Comparison of ENCODE assay signal across 8 cellular contexts in the genomic region with DNA sequence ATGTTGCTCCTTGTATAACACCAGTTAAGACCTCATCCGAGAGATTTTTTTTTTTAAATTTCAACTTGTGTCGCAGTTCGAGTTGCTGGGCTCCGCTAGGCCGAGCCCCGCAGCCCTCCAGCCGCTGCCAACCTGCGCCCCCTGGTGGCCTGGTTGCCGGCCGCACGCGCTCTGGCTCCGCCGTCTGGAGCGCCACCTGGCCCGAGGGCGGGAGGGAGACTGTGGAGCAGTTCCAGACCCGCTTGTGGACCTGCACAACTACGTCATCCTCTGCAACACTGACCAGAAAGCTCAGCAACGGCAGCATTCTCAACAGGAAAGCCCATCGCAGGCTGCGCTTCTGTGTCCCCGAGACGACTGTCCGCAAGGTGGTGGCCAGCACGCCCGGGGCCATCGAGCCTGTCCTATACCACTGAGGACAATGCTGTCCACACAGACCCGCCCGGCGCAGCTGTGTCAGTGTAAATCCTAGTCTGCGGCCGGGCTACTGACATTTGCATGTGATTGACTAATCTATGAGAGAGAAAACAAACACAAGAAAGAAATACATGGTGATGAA. TPM values are rescaled to one million over a fixed set of nuclear protein-coding genes. Genes with fewer than 3 reads are reported as not detected.
DNase-seq lines count a peak whose midpoint lies in the region; ATAC-seq, FAIRE-seq and TF ChIP-seq lines count a peak whose summit lies in the region.

No MANE protein-coding gene starts in this region.

- peak overlapping the region; percentile 51 for H3K9ac ChIP-seq in astrocyte (ENCODE audit: low read length)

- H2AFZ ChIP-seq in astrocyte (ENCODE audit: low read depth, low read length): peak overlapping the region; percentile 87

- no peak overlapping the region for H3K27ac Mint-ChIP-seq in astrocyte (ENCODE audit: unreplicated experiment)

- peaks cover 5% of the 10 kb centered on the region for H3K27me3 Mint-ChIP-seq in astrocyte (ENCODE audit: low read depth, unreplicated experiment)

- no peak overlapping the region for H3K4me3 Mint-ChIP-seq in astrocyte (ENCODE audit: unreplicated experiment)

- H3K79me2 ChIP-seq in astrocyte (ENCODE audit: insufficient read depth, low read length): no peaks in the 10 kb centered on the region

- H3K4me1 ChIP-seq in astrocyte (ENCODE audit: insufficient read depth, low read length) (no peaks in the 10 kb centered on the region), aorta (ENCODE audit: control insufficient read depth in 1 of 2, insufficient read depth in 2 of 2, low read length in 2 of 2) (no peaks in the 10 kb centered on the region)

- DNase-seq in NCI-H1105 treated with DMSO at 0.1 percent for 48 hours (lab: John Stamatoyannopoulos, UW) (peak; percentile 57), T-helper 22 cell (ENCODE audit: low read depth) (peak; percentile 51), astrocyte (ENCODE audit: low read depth) (peak; percentile 69), hepatic stellate cell (ENCODE audit: low spot score) (peak; percentile 64), retina (peak; percentile 95), aorta (peak; percentile 83 to 96)

- peak; percentile 99 for ATAC-seq in HG02678 (IDR thresholded peaks at IDR 0.05; ENCODE audit: unreplicated experiment)
- ATAC-seq in aorta (ENCODE audit: low FRiP score): peak; percentile 98

- 2 to 4% methylated on average over 33 of the region's 33 CpGs for WGBS in aorta, 2 donors

- H3K4me2 ChIP-seq in astrocyte (ENCODE audit: low read length): peak overlapping the region; percentile 86

- no peaks in the 10 kb centered on the region for H3K9me3 Mint-ChIP-seq in astrocyte (ENCODE audit: unreplicated experiment)

- H3K9me3 ChIP-seq in astrocyte (ENCODE audit: insufficient read depth, low read depth, low read length): no peaks in the 10 kb centered on the region
- H3K9me3 ChIP-seq in aorta (ENCODE audit: control insufficient read depth, low read length): no peaks in the 10 kb centered on the region

- no peak overlapping the region for H3K27ac ChIP-seq in astrocyte (ENCODE audit: low read depth, low read length)
- H3K27ac ChIP-seq in aorta (ENCODE audit: low read depth in 1 of 2, low read length in 2 of 2): no peak overlapping the region

- H3K36me3 Mint-ChIP-seq in astrocyte (ENCODE audit: low read depth, unreplicated experiment): no peaks in the 10 kb centered on the region

- H3K4me1 Mint-ChIP-seq in astrocyte (ENCODE audit: low read depth, unreplicated experiment): no peaks in the 10 kb centered on the region

- no peak for FAIRE-seq in astrocyte (lab: Jason Lieb, UNC)

- H3K36me3 ChIP-seq in astrocyte (ENCODE audit: insufficient read depth, low read length) (no peaks in the 10 kb centered on the region), aorta (ENCODE audit: control insufficient read depth in 1 of 2, insufficient read depth in 2 of 2, low read length in 1 of 2) (no peaks in the 10 kb centered on the region)

- intact Hi-C loops in aorta (cut with DNase I): loop anchor here (2.0 to 10.0 kb wide), 2 partner anchors 120 kb away; no protein-coding TSS in a partner anchor

- no peaks in the 10 kb centered on the region for H3K27me3 ChIP-seq in astrocyte (ENCODE audit: insufficient read depth, low read length)
- H3K27me3 ChIP-seq in aorta (ENCODE audit: control insufficient read depth in 1 of 2, insufficient read depth in 2 of 2, low read length in 1 of 2): no peaks in the 10 kb centered on the region

- H4K20me1 ChIP-seq in astrocyte (ENCODE audit: insufficient read depth, low read length): no peaks in the 10 kb centered on the region

- H3K4me3 ChIP-seq in astrocyte (ENCODE audit: insufficient read depth, low read depth, low read length) (peak overlapping the region; percentile 58), aorta (ENCODE audit: low read length in 2 of 2) (no peak overlapping the region)

- TF ChIP-seq CTCF in GM12874 (IDR thresholded peaks at IDR 0.05; ENCODE audit: insufficient read depth, low read depth, low read length) (peak; percentile 99), astrocyte (IDR thresholded peaks at IDR 0.05; ENCODE audit: insufficient read depth, low read depth, low read length) (peak; percentile 91)

RNA-seq across cellular contexts. Expression of gene ARL9, which starts 39.1 kb away (rescaled TPM):
- 0.73 and 1.2 TPM in 2 replicates for total RNA-seq in astrocyte
- total RNA-seq in aorta: under 1 TPM; 0.49 to 0.51 TPM
- polyA plus RNA-seq in aorta: under 1 TPM in 1 of 2 donors, not detected in 1; 0.15 TPM
